In the genomic region with DNA sequence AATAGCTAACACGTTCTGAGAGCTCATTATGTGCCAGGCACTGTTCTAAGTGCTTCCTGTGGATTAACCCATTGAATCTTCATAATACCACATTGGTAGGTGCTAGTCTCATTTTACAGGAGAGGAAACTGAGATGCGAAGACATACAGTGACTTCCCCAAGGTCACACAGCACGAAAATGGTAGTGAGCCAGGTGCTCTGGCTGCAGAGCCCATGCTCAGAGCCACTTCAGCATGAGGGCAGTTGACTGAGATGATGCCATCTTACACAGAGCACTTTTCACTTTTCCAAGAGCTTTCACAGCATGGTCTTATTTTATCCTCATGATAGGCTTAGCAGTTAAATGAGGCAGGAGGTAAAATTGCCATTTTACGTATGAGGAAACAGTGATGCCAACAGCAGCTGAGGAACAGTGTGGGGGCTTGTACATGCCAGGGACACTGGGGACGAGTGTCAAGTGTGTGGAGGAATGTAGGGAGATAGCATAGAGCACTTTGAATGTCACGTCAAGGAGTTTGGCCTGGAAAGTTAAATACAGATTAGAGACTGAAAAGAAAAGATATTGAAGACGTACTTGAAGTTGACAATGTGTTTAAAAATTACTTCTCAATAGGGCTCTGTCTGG, we compare ENCODE assay signal across 17 cellular contexts.
"Had no signal": no experiment of that assay in that cellular context is flagged by ENCODE, and none has a peak within 500 bp of the region (broad histone marks: within the 10 kb centered on the region; RNA-seq: fewer than 3 reads in every experiment).

No MANE protein-coding gene starts in this region.

- H3K36me3 ChIP-seq: esophagus squamous epithelium, gastroesophageal sphincter, lower lobe of right lung, right lobe of liver, suprapubic skin, thyroid gland, upper lobe of right lung had no signal

- H3K27me3 ChIP-seq: esophagus squamous epithelium, gastroesophageal sphincter, hepatocyte, right lobe of liver, suprapubic skin, thyroid gland, upper lobe of right lung had no signal

- H3K4me3 ChIP-seq: esophagus squamous epithelium, gastroesophageal sphincter, hepatocyte, lower lobe of right lung, right lobe of liver, suprapubic skin, thyroid gland, upper lobe of right lung had no signal

- ATAC-seq: gastroesophageal sphincter; natural killer cell; right lobe of liver; stimulated activated effector memory CD8-positive, alpha-beta T cell treated with anti-CD3 and anti-CD28 coated beads, Interleukin-12 subunit alpha, Interleukin-12 subunit beta, amount 100 ng/mL, for 72 hours; stimulated activated naive CD8-positive, alpha-beta T cell treated with anti-CD3 and anti-CD28 coated beads, Interleukin-15, Interleukin-2, amounts not matched to agents 100 U/mL and 50 U/mL, for 24 hours had no signal

- H3K27ac ChIP-seq: esophagus squamous epithelium, gastroesophageal sphincter, hepatocyte, lower lobe of right lung, right lobe of liver, suprapubic skin, thyroid gland, upper lobe of right lung had no signal

- H3K9me3 ChIP-seq: gastroesophageal sphincter, lower lobe of right lung, right lobe of liver, suprapubic skin, thyroid gland, upper lobe of right lung had no signal

- H3K4me1 ChIP-seq: gastroesophageal sphincter, lower lobe of right lung, right lobe of liver, suprapubic skin, thyroid gland, upper lobe of right lung had no signal

- DNase-seq: cerebellar nuclear complex; esophagus squamous epithelium; foreskin fibroblast; glutamatergic neuron; lower lobe of right lung; natural killer cell; posterior cingulate gyrus; right lobe of liver; stimulated activated CD4-positive, alpha-beta T cell treated with anti-CD3 and anti-CD28 coated beads, Interleukin-4, amount 100 ng/mL, for 1 hour; stimulated activated CD8-positive, alpha-beta memory T cell treated with anti-CD3 and anti-CD28 coated beads, Interleukin-4, amount 100 ng/mL, for 48 hours; stimulated activated naive CD8-positive, alpha-beta T cell treated with anti-CD3 and anti-CD28 coated beads, Interleukin-15, Interleukin-2, amounts not matched to agents 100 U/mL and 50 U/mL, for 24 hours; thyroid gland; upper lobe of right lung had no signal
